Comparison of ENCODE assay signal across 1 cellular context in the genomic region with DNA sequence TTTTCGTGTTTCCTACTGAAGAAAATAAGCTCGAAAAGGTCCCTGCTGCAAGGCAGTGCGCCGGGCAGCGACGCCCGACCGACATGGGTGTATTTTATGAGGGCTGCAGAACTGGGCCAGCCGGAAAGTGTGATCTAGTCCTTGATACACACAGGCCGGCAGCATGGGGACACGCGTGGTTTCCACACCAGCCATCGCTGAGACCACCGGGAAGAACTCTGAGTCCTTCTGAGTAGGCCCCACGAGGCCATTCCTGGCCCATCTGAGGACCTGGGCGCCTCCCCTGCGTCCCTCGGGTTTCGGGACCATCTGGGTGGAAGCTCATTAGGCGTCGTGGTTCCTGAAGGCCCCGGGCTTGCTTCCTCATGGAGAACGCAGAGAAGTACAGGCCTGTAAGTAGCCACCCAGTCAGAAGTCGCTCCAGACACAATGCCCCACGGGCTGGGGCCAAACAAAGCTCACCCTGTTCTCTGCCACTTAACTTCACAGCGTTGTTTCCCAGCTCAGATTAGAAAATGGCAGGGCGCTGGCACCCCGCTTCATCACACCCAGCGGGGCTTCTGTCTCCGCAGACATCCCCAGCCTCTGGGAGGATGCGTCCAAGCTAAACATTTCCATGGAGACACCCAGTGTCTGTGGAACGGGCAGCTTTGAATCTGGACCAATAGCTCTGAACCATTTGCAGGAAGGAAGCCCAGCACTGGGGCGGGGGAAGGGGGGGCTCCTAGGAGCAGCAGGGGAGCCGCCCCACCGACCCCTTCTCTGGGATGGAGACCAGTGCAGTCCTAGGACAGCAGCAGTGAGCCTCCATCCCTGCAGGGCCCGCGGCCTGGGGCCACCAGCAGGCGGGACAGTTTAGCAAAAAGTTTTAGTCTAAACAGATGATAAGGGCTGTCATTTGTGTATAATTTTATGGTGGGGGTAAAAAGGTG.
TF ChIP-seq lines count a peak whose summit lies in the region.

No MANE protein-coding gene starts in this region.

TF ChIP-seq in HepG2, 621 proteins besides CTCF, POLR2A, EP300 and RAD21:
- TF ChIP-seq, protein P1, sequence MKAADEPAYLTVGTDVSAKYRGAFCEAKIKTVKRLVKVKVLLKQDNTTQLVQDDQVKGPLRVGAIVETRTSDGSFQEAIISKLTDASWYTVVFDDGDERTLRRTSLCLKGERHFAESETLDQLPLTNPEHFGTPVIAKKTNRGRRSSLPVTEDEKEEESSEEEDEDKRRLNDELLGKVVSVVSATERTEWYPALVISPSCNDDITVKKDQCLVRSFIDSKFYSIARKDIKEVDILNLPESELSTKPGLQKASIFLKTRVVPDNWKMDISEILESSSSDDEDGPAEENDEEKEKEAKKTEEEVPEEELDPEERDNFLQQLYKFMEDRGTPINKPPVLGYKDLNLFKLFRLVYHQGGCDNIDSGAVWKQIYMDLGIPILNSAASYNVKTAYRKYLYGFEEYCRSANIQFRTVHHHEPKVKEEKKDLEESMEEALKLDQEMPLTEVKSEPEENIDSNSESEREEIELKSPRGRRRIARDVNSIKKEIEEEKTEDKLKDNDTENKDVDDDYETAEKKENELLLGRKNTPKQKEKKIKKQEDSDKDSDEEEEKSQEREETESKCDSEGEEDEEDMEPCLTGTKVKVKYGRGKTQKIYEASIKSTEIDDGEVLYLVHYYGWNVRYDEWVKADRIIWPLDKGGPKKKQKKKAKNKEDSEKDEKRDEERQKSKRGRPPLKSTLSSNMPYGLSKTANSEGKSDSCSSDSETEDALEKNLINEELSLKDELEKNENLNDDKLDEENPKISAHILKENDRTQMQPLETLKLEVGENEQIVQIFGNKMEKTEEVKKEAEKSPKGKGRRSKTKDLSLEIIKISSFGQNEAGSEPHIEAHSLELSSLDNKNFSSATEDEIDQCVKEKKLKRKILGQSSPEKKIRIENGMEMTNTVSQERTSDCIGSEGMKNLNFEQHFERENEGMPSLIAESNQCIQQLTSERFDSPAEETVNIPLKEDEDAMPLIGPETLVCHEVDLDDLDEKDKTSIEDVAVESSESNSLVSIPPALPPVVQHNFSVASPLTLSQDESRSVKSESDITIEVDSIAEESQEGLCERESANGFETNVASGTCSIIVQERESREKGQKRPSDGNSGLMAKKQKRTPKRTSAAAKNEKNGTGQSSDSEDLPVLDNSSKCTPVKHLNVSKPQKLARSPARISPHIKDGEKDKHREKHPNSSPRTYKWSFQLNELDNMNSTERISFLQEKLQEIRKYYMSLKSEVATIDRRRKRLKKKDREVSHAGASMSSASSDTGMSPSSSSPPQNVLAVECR (CRISPR knock-in tag; IDR thresholded peaks at IDR 0.05; ENCODE audit: borderline replicate concordance): no peak
- TF ChIP-seq, protein P2, sequence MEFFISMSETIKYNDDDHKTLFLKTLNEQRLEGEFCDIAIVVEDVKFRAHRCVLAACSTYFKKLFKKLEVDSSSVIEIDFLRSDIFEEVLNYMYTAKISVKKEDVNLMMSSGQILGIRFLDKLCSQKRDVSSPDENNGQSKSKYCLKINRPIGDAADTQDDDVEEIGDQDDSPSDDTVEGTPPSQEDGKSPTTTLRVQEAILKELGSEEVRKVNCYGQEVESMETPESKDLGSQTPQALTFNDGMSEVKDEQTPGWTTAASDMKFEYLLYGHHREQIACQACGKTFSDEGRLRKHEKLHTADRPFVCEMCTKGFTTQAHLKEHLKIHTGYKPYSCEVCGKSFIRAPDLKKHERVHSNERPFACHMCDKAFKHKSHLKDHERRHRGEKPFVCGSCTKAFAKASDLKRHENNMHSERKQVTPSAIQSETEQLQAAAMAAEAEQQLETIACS (CRISPR knock-in tag; IDR thresholded peaks at IDR 0.05): no peak
- TF ChIP-seq NFE2L2 (IDR thresholded peaks at IDR 0.05; ENCODE audit: low read length) (no peak), CC2D1A (CRISPR knock-in tag; IDR thresholded peaks at IDR 0.05) (no peak), ZNF670 (CRISPR knock-in tag; IDR thresholded peaks at IDR 0.05; ENCODE audit: borderline replicate concordance) (no peak), ZNF335 (CRISPR knock-in tag; IDR thresholded peaks at IDR 0.05) (no peak), ZNF749 (CRISPR knock-in tag; IDR thresholded peaks at IDR 0.05; ENCODE audit: borderline replicate concordance) (no peak), RARG (CRISPR knock-in tag; IDR thresholded peaks at IDR 0.05; ENCODE audit: low read depth) (no peak), ZNF543 (CRISPR knock-in tag; IDR thresholded peaks at IDR 0.05) (no peak), MED1 (CRISPR knock-in tag; IDR thresholded peaks at IDR 0.05) (no peak), KDM4B (CRISPR knock-in tag; IDR thresholded peaks at IDR 0.05) (no peak)
- TF ChIP-seq, protein P3, sequence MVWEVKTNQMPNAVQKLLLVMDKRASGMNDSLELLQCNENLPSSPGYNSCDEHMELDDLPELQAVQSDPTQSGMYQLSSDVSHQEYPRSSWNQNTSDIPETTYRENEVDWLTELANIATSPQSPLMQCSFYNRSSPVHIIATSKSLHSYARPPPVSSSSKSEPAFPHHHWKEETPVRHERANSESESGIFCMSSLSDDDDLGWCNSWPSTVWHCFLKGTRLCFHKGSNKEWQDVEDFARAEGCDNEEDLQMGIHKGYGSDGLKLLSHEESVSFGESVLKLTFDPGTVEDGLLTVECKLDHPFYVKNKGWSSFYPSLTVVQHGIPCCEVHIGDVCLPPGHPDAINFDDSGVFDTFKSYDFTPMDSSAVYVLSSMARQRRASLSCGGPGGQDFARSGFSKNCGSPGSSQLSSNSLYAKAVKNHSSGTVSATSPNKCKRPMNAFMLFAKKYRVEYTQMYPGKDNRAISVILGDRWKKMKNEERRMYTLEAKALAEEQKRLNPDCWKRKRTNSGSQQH (CRISPR knock-in tag; IDR thresholded peaks at IDR 0.05; ENCODE audit: low read depth): no peak
- TF ChIP-seq, protein P4, sequence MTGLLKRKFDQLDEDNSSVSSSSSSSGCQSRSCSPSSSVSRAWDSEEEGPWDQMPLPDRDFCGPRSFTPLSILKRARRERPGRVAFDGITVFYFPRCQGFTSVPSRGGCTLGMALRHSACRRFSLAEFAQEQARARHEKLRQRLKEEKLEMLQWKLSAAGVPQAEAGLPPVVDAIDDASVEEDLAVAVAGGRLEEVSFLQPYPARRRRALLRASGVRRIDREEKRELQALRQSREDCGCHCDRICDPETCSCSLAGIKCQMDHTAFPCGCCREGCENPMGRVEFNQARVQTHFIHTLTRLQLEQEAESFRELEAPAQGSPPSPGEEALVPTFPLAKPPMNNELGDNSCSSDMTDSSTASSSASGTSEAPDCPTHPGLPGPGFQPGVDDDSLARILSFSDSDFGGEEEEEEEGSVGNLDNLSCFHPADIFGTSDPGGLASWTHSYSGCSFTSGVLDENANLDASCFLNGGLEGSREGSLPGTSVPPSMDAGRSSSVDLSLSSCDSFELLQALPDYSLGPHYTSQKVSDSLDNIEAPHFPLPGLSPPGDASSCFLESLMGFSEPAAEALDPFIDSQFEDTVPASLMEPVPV (CRISPR knock-in tag; IDR thresholded peaks at IDR 0.05): no peak
- TF ChIP-seq, protein P5, sequence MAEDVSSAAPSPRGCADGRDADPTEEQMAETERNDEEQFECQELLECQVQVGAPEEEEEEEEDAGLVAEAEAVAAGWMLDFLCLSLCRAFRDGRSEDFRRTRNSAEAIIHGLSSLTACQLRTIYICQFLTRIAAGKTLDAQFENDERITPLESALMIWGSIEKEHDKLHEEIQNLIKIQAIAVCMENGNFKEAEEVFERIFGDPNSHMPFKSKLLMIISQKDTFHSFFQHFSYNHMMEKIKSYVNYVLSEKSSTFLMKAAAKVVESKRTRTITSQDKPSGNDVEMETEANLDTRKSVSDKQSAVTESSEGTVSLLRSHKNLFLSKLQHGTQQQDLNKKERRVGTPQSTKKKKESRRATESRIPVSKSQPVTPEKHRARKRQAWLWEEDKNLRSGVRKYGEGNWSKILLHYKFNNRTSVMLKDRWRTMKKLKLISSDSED (CRISPR knock-in tag; IDR thresholded peaks at IDR 0.05): no peak
- TF ChIP-seq, protein P6, sequence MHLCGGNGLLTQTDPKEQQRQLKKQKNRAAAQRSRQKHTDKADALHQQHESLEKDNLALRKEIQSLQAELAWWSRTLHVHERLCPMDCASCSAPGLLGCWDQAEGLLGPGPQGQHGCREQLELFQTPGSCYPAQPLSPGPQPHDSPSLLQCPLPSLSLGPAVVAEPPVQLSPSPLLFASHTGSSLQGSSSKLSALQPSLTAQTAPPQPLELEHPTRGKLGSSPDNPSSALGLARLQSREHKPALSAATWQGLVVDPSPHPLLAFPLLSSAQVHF (CRISPR knock-in tag; IDR thresholded peaks at IDR 0.05): no peak
- TF ChIP-seq, protein P7, sequence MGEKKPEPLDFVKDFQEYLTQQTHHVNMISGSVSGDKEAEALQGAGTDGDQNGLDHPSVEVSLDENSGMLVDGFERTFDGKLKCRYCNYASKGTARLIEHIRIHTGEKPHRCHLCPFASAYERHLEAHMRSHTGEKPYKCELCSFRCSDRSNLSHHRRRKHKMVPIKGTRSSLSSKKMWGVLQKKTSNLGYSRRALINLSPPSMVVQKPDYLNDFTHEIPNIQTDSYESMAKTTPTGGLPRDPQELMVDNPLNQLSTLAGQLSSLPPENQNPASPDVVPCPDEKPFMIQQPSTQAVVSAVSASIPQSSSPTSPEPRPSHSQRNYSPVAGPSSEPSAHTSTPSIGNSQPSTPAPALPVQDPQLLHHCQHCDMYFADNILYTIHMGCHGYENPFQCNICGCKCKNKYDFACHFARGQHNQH (CRISPR knock-in tag; IDR thresholded peaks at IDR 0.05): no peak
TF ChIP-seq in HepG2: peak in this region for 0.
